In genomic region chr1:169794530-169795416, GRCh38 we compare ENCODE assay signal across 8 cellular contexts. TPM values are rescaled to one million over a fixed set of nuclear protein-coding genes. Genes with fewer than 3 reads are reported as not detected.
A peak's percentile ranks its signal among the peaks of the same experiment; 100 is the strongest.
DNase-seq lines count a peak whose midpoint lies in the region; TF ChIP-seq lines count a peak whose summit lies in the region.

Gene METTL18, minus strand, starts transcription at chr1:169794907. Its CDS starts 1,212 bp downstream, at chr1:169793695.

- under 1% methylated on average over 40 of the region's 48 CpGs for WGBS in suprapubic skin

- no peaks in the 10 kb centered on the region for H3K27me3 Mint-ChIP-seq in activated naive CD4-positive, alpha-beta T cell treated with anti-CD3 and anti-CD28 coated beads for 36 hours (ENCODE audit: low read depth)

- H3K27ac ChIP-seq in suprapubic skin = peak within 1 kb of the TSS; percentile 88

- no peaks in the 10 kb centered on the region for H3K9me3 ChIP-seq in suprapubic skin

- H3K4me3 Mint-ChIP-seq in activated naive CD4-positive, alpha-beta T cell treated with anti-CD3 and anti-CD28 coated beads for 36 hours = peak within 1 kb of the TSS; percentile 99

- H3K4me3 ChIP-seq in HFF-Myc (replicated peaks; ENCODE audit: low read depth, low read length) (peak within 1 kb of the TSS; percentile 78), suprapubic skin (peak within 1 kb of the TSS; percentile 86)

- TF ChIP-seq POLR2A in suprapubic skin (IDR thresholded peaks at IDR 0.05) = no peak

- no peak for TF ChIP-seq CTCF in HFF-Myc (IDR thresholded peaks at IDR 0.05; ENCODE audit: low read depth, low read length, missing control alignments)
- no peak for TF ChIP-seq CTCF in suprapubic skin (IDR thresholded peaks at IDR 0.05)

- H3K36me3 Mint-ChIP-seq in activated naive CD4-positive, alpha-beta T cell treated with anti-CD3 and anti-CD28 coated beads for 36 hours (ENCODE audit: low read depth) = peaks cover 36% of the 10 kb centered on the region

- intact Hi-C loops in activated naive CD4-positive, alpha-beta T cell treated with anti-CD3 and anti-CD28 coated beads for 36 hours (cut with micrococcal nuclease) = loop anchor here (1.0 to 10.0 kb wide), 12 partner anchors 83 to 1691 kb away; partner anchors contain the start of genes BLZF1, F5, FMO4 and GORAB

- H3K4me1 ChIP-seq in suprapubic skin = peaks cover 19% of the 10 kb centered on the region

- peaks cover 4% of the 10 kb centered on the region for H3K36me3 ChIP-seq in suprapubic skin

- peaks cover 48% of the 10 kb centered on the region for H3K4me1 Mint-ChIP-seq in activated naive CD4-positive, alpha-beta T cell treated with anti-CD3 and anti-CD28 coated beads for 36 hours (ENCODE audit: low read depth)

- DNase-seq in GM03348 (ENCODE audit: low spot score) (peak; percentile 94), HFF-Myc (ENCODE audit: extremely low read depth, low read depth) (peak; percentile 88), NAMALWA (ENCODE audit: low spot score) (peak; percentile 98), SK-N-DZ (ENCODE audit: low spot score) (peak; percentile 93), germinal center (ENCODE audit: low spot score) (peak; percentile 91), non-pigmented ciliary epithelial cell (ENCODE audit: low read depth) (peak; percentile 90), suprapubic skin (ENCODE audit: low spot score in 2 of 2) (peak; percentile 94 to 95)
- DNase-seq in activated naive CD4-positive, alpha-beta T cell treated with anti-CD3 and anti-CD28 coated beads for 36 hours = peak; percentile 97

- H3K27me3 ChIP-seq in suprapubic skin = no peaks in the 10 kb centered on the region

- CTCF ChIA-PET in activated naive CD4-positive, alpha-beta T cell treated with anti-CD3 and anti-CD28 coated beads for 36 hours (lab: Charles Lee) = interaction anchor here (0.7 to 2.4 kb wide), 7 partner anchors 10 to 306 kb away, joined by 3 to 14 read pairs (median 6); no protein-coding TSS in a partner anchor

- H3K9me3 Mint-ChIP-seq in activated naive CD4-positive, alpha-beta T cell treated with anti-CD3 and anti-CD28 coated beads for 36 hours = no peaks in the 10 kb centered on the region

- TF ChIP-seq EP300 in suprapubic skin (IDR thresholded peaks at IDR 0.05) = peak; percentile 33

- peak within 1 kb of the TSS; percentile 99 for H3K27ac Mint-ChIP-seq in activated naive CD4-positive, alpha-beta T cell treated with anti-CD3 and anti-CD28 coated beads for 36 hours

RNA-seq across cellular contexts. Expression of gene METTL18, which starts in this region (rescaled TPM):
- 12.4 and 14.6 TPM in 2 replicates for polyA plus RNA-seq in SK-N-DZ (2014; cell fraction: cytosol; rRNA removed)
- 5.9 and 9.9 TPM in 2 replicates for polyA plus RNA-seq in SK-N-DZ (2014; cell fraction: nucleus; rRNA removed)
- 10 to 100 TPM; 10.6 to 11.1 TPM for total RNA-seq in activated naive CD4-positive, alpha-beta T cell treated with anti-CD3 and anti-CD28 coated beads for 36 hours
- 1 to 10 TPM; 1.2 to 5.5 (median 2.3) TPM for total RNA-seq in suprapubic skin

Comparison
In these comparisons a context has a peak if more than half of its experiments do, and no peak if none do; other contexts are left out.
1. Peak in every context shown above with its lines: DNase-seq, H3K4me3 ChIP-seq and H3K27ac ChIP-seq.